In genomic region chr6:30497714-30498113, GRCh38 we compare ENCODE assay signal across 22 cellular contexts. TPM values are rescaled to one million over a fixed set of nuclear protein-coding genes. Genes with fewer than 3 reads are reported as not detected.
DNase-seq lines count a peak whose midpoint lies in the region; ATAC-seq, FAIRE-seq and TF ChIP-seq lines count a peak whose summit lies in the region.
"Had no signal": no experiment of that assay in that cellular context is flagged by ENCODE, and none has a peak within 500 bp of the region (broad histone marks: within the 10 kb centered on the region; RNA-seq: fewer than 3 reads in every experiment).

No MANE protein-coding gene starts in this region.

- H3K36me3 Mint-ChIP-seq in stimulated activated effector memory CD8-positive, alpha-beta T cell treated with anti-CD3 and anti-CD28 coated beads, Interleukin-12 subunit alpha, Interleukin-12 subunit beta, amount 100 ng/mL, for 72 hours = peaks cover 30% of the 10 kb centered on the region

- CTCF ChIA-PET in K562 (lab: Yijun Ruan, JAX; ENCODE audit: low intra/inter-chr PET ratio) = no interaction called here

- H3K4me3 Mint-ChIP-seq in stimulated activated effector memory CD8-positive, alpha-beta T cell treated with anti-CD3 and anti-CD28 coated beads, Interleukin-12 subunit alpha, Interleukin-12 subunit beta, amount 100 ng/mL, for 72 hours = no peak overlapping the region
- H3K4me3 Mint-ChIP-seq: activated naive CD8-positive, alpha-beta T cell treated with anti-CD3 and anti-CD28 coated beads, Interleukin-2, amount 10 ng/mL, durations not matched to agents 7 days and 5 days; central memory CD8-positive, alpha-beta T cell had no signal

- peak; percentile 54 for DNase-seq in activated effector memory CD4-positive, alpha-beta T cell treated with anti-CD3 and anti-CD28 coated beads, Interleukin-2, amount 50 U/mL, for 16 hours
- no peak for DNase-seq in activated effector memory CD4-positive, alpha-beta T cell treated with Interleukin-2 at 50 U/mL for 16 hours
- DNase-seq in DND-41 (peak; percentile 2), K562 (ENCODE audit: extremely low read depth in 1 of 4, low spot score in 3 of 4) (peak in 1 of 4 experiments; percentile 13), head of caudate nucleus (no peak), BE2C (no peak)
- no peak for DNase-seq in stimulated activated effector memory CD8-positive, alpha-beta T cell treated with anti-CD3 and anti-CD28 coated beads, Interleukin-12 subunit alpha, Interleukin-12 subunit beta, amount 100 ng/mL, for 72 hours (ENCODE audit: low spot score in 2 of 2)
- DNase-seq: ACHN; activated CD4-positive, alpha-beta T cell treated with anti-CD3 and anti-CD28 coated beads for 48 hours; activated naive CD8-positive, alpha-beta T cell treated with anti-CD3 and anti-CD28 coated beads, Interleukin-2, amount 10 ng/mL, durations not matched to agents 7 days and 5 days; EL; mammary epithelial cell; NCI-H1048; NCI-H187 treated with DMSO at 0.1 percent for 48 hours; NCI-H748 treated with DMSO at 0.1 percent for 48 hours; psoas muscle; T-helper 2 cell had no signal

- peaks cover 4% of the 10 kb centered on the region for H3K36me3 ChIP-seq in DND-41 (ENCODE audit: insufficient read depth, low read length)
- peaks cover under 1% of the 10 kb centered on the region; the same call in 2 of the 3 replicates for H3K36me3 ChIP-seq in K562 (ENCODE audit: control insufficient read depth, insufficient read depth, low read length)
- no peaks in the 10 kb centered on the region for H3K36me3 ChIP-seq in BE2C

- POLR2A ChIA-PET in K562 (lab: Yijun Ruan, JAX) = interaction anchor here (2.1 kb wide), 1 partner anchor 117 kb away, joined by 8 read pairs; no protein-coding TSS in a partner anchor

- H3K9me3 ChIP-seq in DND-41 (ENCODE audit: insufficient read depth, low read length, severe bottlenecking) = no peaks in the 10 kb centered on the region
- H3K9me3 ChIP-seq in K562 (replicated peaks; ENCODE audit: control insufficient read depth, insufficient read depth, low read depth, low read length) = no peaks in the 10 kb centered on the region
- H3K9me3 ChIP-seq in BE2C = no peaks in the 10 kb centered on the region
- H3K9me3 ChIP-seq: psoas muscle had no signal

- TF ChIP-seq POLR2A in K562 (conservative IDR thresholded peaks at IDR 0.05) = no peak

- H3K9me1 ChIP-seq in K562 (ENCODE audit: control insufficient read depth, insufficient read depth, low read length) = no peaks in the 10 kb centered on the region

- H3K9ac ChIP-seq in DND-41 (ENCODE audit: low read depth, low read length) (no peak overlapping the region), K562 (ENCODE audit: insufficient read depth in 1 of 2, low read depth in 2 of 2, low read length in 2 of 2) (0 out of 4 replicates have a peak overlapping the region, but pooled peaks of 1 of the 2 experiments have one; percentile 53)

- H2AFZ ChIP-seq in DND-41 (ENCODE audit: low read depth, low read length) (no peak overlapping the region), K562 (ENCODE audit: low read depth, low read length) (peak overlapping the region; percentile 63)

- H3K4me3 ChIP-seq in DND-41 (ENCODE audit: low read depth in 1 of 2, low read length in 2 of 2) (no peak overlapping the region), K562 (no peak overlapping the region), BE2C (ENCODE audit: low read depth, low read length) (no peak overlapping the region)
- H3K4me3 ChIP-seq: psoas muscle, SK-N-MC had no signal

- H3K79me2 ChIP-seq in DND-41 (ENCODE audit: insufficient read depth, low read length) (no peaks in the 10 kb centered on the region), K562 (ENCODE audit: control insufficient read depth, insufficient read depth, low read length) (no peaks in the 10 kb centered on the region)

- no peak for TF ChIP-seq EP300 in K562 (IDR thresholded peaks at IDR 0.05; ENCODE audit: low read length)

- 68% methylated on average over 3 of the region's 3 CpGs for WGBS in K562 (ENCODE audit: insufficient coverage, low coverage, missing lambda C conversion rate)

- H3K9me3 Mint-ChIP-seq in stimulated activated effector memory CD8-positive, alpha-beta T cell treated with anti-CD3 and anti-CD28 coated beads, Interleukin-12 subunit alpha, Interleukin-12 subunit beta, amount 100 ng/mL, for 72 hours = no peaks in the 10 kb centered on the region
- H3K9me3 Mint-ChIP-seq: activated naive CD8-positive, alpha-beta T cell treated with anti-CD3 and anti-CD28 coated beads, Interleukin-2, amount 10 ng/mL, durations not matched to agents 7 days and 5 days; central memory CD8-positive, alpha-beta T cell had no signal

- no peak overlapping the region for H3K4me2 ChIP-seq in DND-41 (ENCODE audit: insufficient read depth, low read length)
- H3K4me2 ChIP-seq in K562 (ENCODE audit: insufficient read depth, low read length) = no peak overlapping the region

- peaks cover 64% of the 10 kb centered on the region for H3K4me1 Mint-ChIP-seq in stimulated activated effector memory CD8-positive, alpha-beta T cell treated with anti-CD3 and anti-CD28 coated beads, Interleukin-12 subunit alpha, Interleukin-12 subunit beta, amount 100 ng/mL, for 72 hours

- peak overlapping the region; percentile 98 for H3K27ac Mint-ChIP-seq in stimulated activated effector memory CD8-positive, alpha-beta T cell treated with anti-CD3 and anti-CD28 coated beads, Interleukin-12 subunit alpha, Interleukin-12 subunit beta, amount 100 ng/mL, for 72 hours
- H3K27ac Mint-ChIP-seq: activated naive CD8-positive, alpha-beta T cell treated with anti-CD3 and anti-CD28 coated beads, Interleukin-2, amount 10 ng/mL, durations not matched to agents 7 days and 5 days had no signal

- H4K20me1 ChIP-seq in DND-41 (ENCODE audit: insufficient read depth, low read length) (peaks cover under 1% of the 10 kb centered on the region; the same call in 1 of the 2 replicates), K562 (replicated peaks; ENCODE audit: control insufficient read depth, insufficient read depth, low read length) (no peaks in the 10 kb centered on the region)

- no peak for FAIRE-seq in K562 (lab: Jason Lieb, UNC)
- FAIRE-seq: GM12892 had no signal

- ATAC-seq in DND-41 (ENCODE audit: insufficient read depth, low read depth) (no peak), K562 (no peak)
- no peak for ATAC-seq in stimulated activated effector memory CD8-positive, alpha-beta T cell treated with anti-CD3 and anti-CD28 coated beads, Interleukin-12 subunit alpha, Interleukin-12 subunit beta, amount 100 ng/mL, for 72 hours

- TF ChIP-seq CTCF in DND-41 (IDR thresholded peaks at IDR 0.05; ENCODE audit: borderline replicate concordance, extremely low read depth, low read length, poor library complexity, severe bottlenecking) (no peak), K562 (IDR thresholded peaks at IDR 0.05 in 2 of 3, conservative IDR thresholded peaks at IDR 0.05 in 1 of 3; ENCODE audit: insufficient read depth in 2 of 3, low read depth in 1 of 3, low read length in 3 of 3) (no peak), BE2C (IDR thresholded peaks at IDR 0.05; ENCODE audit: low read depth, low read length) (no peak)

- in situ Hi-C loops in K562 (cut with MboI) = no loop called here

- TF ChIP-seq RAD21 in K562 (CRISPR knock-in tag; conservative IDR thresholded peaks at IDR 0.05 in 1 of 2, IDR thresholded peaks at IDR 0.05 in 1 of 2) = no peak

- H3K27me3 ChIP-seq in DND-41 (ENCODE audit: insufficient read depth, low read length, poor library complexity) (no peaks in the 10 kb centered on the region), K562 (ENCODE audit: control insufficient read depth in 2 of 2, insufficient read depth in 2 of 2, low read length in 2 of 2) (no peaks in the 10 kb centered on the region), BE2C (peaks cover 43% of the 10 kb centered on the region)

- H3K4me1 ChIP-seq in DND-41 (ENCODE audit: insufficient read depth, low read length) (peaks cover 8% of the 10 kb centered on the region; the same call in 1 of the 2 replicates), K562 (replicated peaks in 1 of 2; ENCODE audit: control insufficient read depth in 2 of 2, insufficient read depth in 2 of 2, low read length in 2 of 2) (peaks cover 17 to 29% of the 10 kb centered on the region in 2 experiments), BE2C (no peaks in the 10 kb centered on the region)
- H3K4me1 ChIP-seq: psoas muscle had no signal

- no TSS peak for BruUV-seq in K562 (replicated peaks; lab: Mats Ljungman, UMichigan)

- intact Hi-C loops in K562 (cut with micrococcal nuclease) = loop anchor here (2.0 kb wide), 1 partner anchor 35 kb away; no protein-coding TSS in a partner anchor
- intact Hi-C loops in head of caudate nucleus (cut with DNase I) = no loop called here

- no peak overlapping the region for H3K27ac ChIP-seq in DND-41 (ENCODE audit: low read length)
- H3K27ac ChIP-seq in K562 (ENCODE audit: extremely low read depth, low read depth, low read length) = no peak overlapping the region
- H3K27ac ChIP-seq: C4-2B, RWPE1, SK-N-MC had no signal

RNA-seq across cellular contexts. Expression of gene HLA-E, which starts 8.4 kb away (rescaled TPM):
- total RNA-seq in K562 (2011; cell fraction: chromatin; rRNA removed; ENCODE audit: low replicate concordance) = 20.8 and 41.1 TPM in 2 replicates
- 40.4 and 50.9 TPM in 2 replicates for total RNA-seq in K562 (2011; cell fraction: nucleolus; rRNA removed)
- total RNA-seq in K562 (2011; cell fraction: nucleoplasm; rRNA removed) = 37.3 and 46.7 TPM in 2 replicates
- total RNA-seq in K562 (2014; rRNA removed) (39.9 and 45.5 TPM in 2 replicates), K562 (2014; rRNA removed; fragmentation: Illumina TruSeq; extraction: Trizol) (14.8 and 15.0 TPM in 2 replicates), K562 (2015; rRNA removed; fragmentation: Illumina TruSeq; extraction: Trizol) (25.0 and 25.8 TPM in 2 replicates), K562 (2021) (31.0 and 38.0 TPM in 2 replicates)
- polyA plus RNA-seq in K562 (2011; rRNA removed) (27.2 and 28.8 TPM in 2 replicates), K562 (2014; fragmentation: Illumina TruSeq; extraction: Trizol) (26.8 and 37.5 TPM in 2 replicates), K562 (2014; fragmentation: Nextera tagmentation; extraction: Ambion mirVana) (1 to 10 TPM; 3.2 to 4.0 TPM), K562 (2014; rRNA removed) (38.4 and 38.9 TPM in 2 replicates)
- 27.0 and 45.7 TPM in 2 replicates for polyA plus RNA-seq in K562 (2011; cell fraction: cytosol; rRNA removed)
- 20.5 and 32.8 TPM in 2 replicates for polyA plus RNA-seq in K562 (2011; cell fraction: nucleus; rRNA removed)
- polyA plus RNA-seq in K562 (2012) = 27.8 and 82.4 TPM in 2 replicates
- 17.5 and 21.1 TPM in 2 replicates for polyA minus RNA-seq in K562 (2011; rRNA and poly(A)+ RNA removed)
- 16.8 and 17.8 TPM in 2 replicates for polyA minus RNA-seq in K562 (2011; cell fraction: cytosol; rRNA and poly(A)+ RNA removed)
- polyA minus RNA-seq in K562 (2011; cell fraction: nucleus; rRNA and poly(A)+ RNA removed) = 13.8 and 14.3 TPM in 2 replicates
- 3.1 TPM for polyA plus RNA-seq in BE2C (2012; ENCODE audit: insufficient read depth, insufficient read length, low read depth)

RNA-seq across cellular contexts. Expression of gene GNL1, which starts 58.6 kb away (rescaled TPM):
- 62.6 and 77.3 TPM in 2 replicates for total RNA-seq in K562 (2011; cell fraction: chromatin; rRNA removed; ENCODE audit: low replicate concordance)
- total RNA-seq in K562 (2011; cell fraction: nucleolus; rRNA removed) = 31.0 and 32.1 TPM in 2 replicates
- total RNA-seq in K562 (2011; cell fraction: nucleoplasm; rRNA removed) = 44.9 and 68.0 TPM in 2 replicates
- total RNA-seq in K562 (2014; rRNA removed) (51.6 and 92.3 TPM in 2 replicates), K562 (2014; rRNA removed; fragmentation: Illumina TruSeq; extraction: Trizol) (53.9 and 57.0 TPM in 2 replicates), K562 (2015; rRNA removed; fragmentation: Illumina TruSeq; extraction: Trizol) (53.1 and 58.0 TPM in 2 replicates), K562 (2021) (96.7 and 112 TPM in 2 replicates)
- polyA plus RNA-seq in K562 (2011; rRNA removed) (59.6 and 77.7 TPM in 2 replicates), K562 (2014; fragmentation: Illumina TruSeq; extraction: Trizol) (70.6 and 95.1 TPM in 2 replicates), K562 (2014; fragmentation: Nextera tagmentation; extraction: Ambion mirVana) (1 to 10 TPM in 1 of 2 experiments, under 1 TPM in 1; 0.73 to 1.3 TPM), K562 (2014; rRNA removed) (59.5 and 72.0 TPM in 2 replicates)
- polyA plus RNA-seq in K562 (2011; cell fraction: cytosol; rRNA removed) = 61.6 and 96.6 TPM in 2 replicates
- polyA plus RNA-seq in K562 (2011; cell fraction: nucleus; rRNA removed) = 44.0 and 65.8 TPM in 2 replicates
- 73.0 and 116 TPM in 2 replicates for polyA plus RNA-seq in K562 (2012)
- 26.6 and 37.0 TPM in 2 replicates for polyA minus RNA-seq in K562 (2011; rRNA and poly(A)+ RNA removed)
- 32.7 and 40.8 TPM in 2 replicates for polyA minus RNA-seq in K562 (2011; cell fraction: cytosol; rRNA and poly(A)+ RNA removed)
- 14.4 and 18.4 TPM in 2 replicates for polyA minus RNA-seq in K562 (2011; cell fraction: nucleus; rRNA and poly(A)+ RNA removed)
- 92.0 TPM for polyA plus RNA-seq in BE2C (2012; ENCODE audit: insufficient read depth, insufficient read length, low read depth)

RNA-seq across cellular contexts. Expression of gene PRR3, which starts 59.4 kb away (rescaled TPM):
- 30.7 and 40.4 TPM in 2 replicates for total RNA-seq in K562 (2011; cell fraction: chromatin; rRNA removed; ENCODE audit: low replicate concordance)
- total RNA-seq in K562 (2011; cell fraction: nucleolus; rRNA removed) = 17.5 and 18.5 TPM in 2 replicates
- 28.0 and 48.3 TPM in 2 replicates for total RNA-seq in K562 (2011; cell fraction: nucleoplasm; rRNA removed)
- total RNA-seq in K562 (2014; rRNA removed) (25.3 and 27.7 TPM in 2 replicates), K562 (2014; rRNA removed; fragmentation: Illumina TruSeq; extraction: Trizol) (22.5 and 23.5 TPM in 2 replicates), K562 (2015; rRNA removed; fragmentation: Illumina TruSeq; extraction: Trizol) (31.9 and 33.6 TPM in 2 replicates), K562 (2021) (28.8 and 31.4 TPM in 2 replicates)
- polyA plus RNA-seq in K562 (2011; rRNA removed) (38.6 and 44.3 TPM in 2 replicates), K562 (2014; fragmentation: Illumina TruSeq; extraction: Trizol) (52.2 and 59.6 TPM in 2 replicates), K562 (2014; fragmentation: Nextera tagmentation; extraction: Ambion mirVana) (10 to 100 TPM; 23.9 to 26.6 TPM), K562 (2014; rRNA removed) (34.6 and 38.0 TPM in 2 replicates)
- 57.5 and 64.8 TPM in 2 replicates for polyA plus RNA-seq in K562 (2011; cell fraction: cytosol; rRNA removed)
- 41.6 and 45.0 TPM in 2 replicates for polyA plus RNA-seq in K562 (2011; cell fraction: nucleus; rRNA removed)
- 19.5 and 24.7 TPM in 2 replicates for polyA plus RNA-seq in K562 (2012)
- polyA minus RNA-seq in K562 (2011; rRNA and poly(A)+ RNA removed) = 46.0 and 47.8 TPM in 2 replicates
- 13.3 and 18.6 TPM in 2 replicates for polyA minus RNA-seq in K562 (2011; cell fraction: cytosol; rRNA and poly(A)+ RNA removed)
- polyA minus RNA-seq in K562 (2011; cell fraction: nucleus; rRNA and poly(A)+ RNA removed) = 12.8 and 21.0 TPM in 2 replicates
- 76.1 TPM for polyA plus RNA-seq in BE2C (2012; ENCODE audit: insufficient read depth, insufficient read length, low read depth)

Comparison
In these comparisons a context has a peak if more than half of its experiments do, and no peak if none do; other contexts are left out.
1. DNase-seq: peak in activated effector memory CD4-positive, alpha-beta T cell treated with anti-CD3 and anti-CD28 coated beads, Interleukin-2, amount 50 U/mL, for 16 hours (single experiment) and DND-41 (single experiment); none in activated effector memory CD4-positive, alpha-beta T cell treated with Interleukin-2 at 50 U/mL for 16 hours (single experiment), stimulated activated effector memory CD8-positive, alpha-beta T cell treated with anti-CD3 and anti-CD28 coated beads, Interleukin-12 subunit alpha, Interleukin-12 subunit beta, amount 100 ng/mL, for 72 hours (0 of 2), head of caudate nucleus (0 of 42) and BE2C (single experiment).